ENCODE assay signal across 8 cellular contexts in the genomic region with DNA sequence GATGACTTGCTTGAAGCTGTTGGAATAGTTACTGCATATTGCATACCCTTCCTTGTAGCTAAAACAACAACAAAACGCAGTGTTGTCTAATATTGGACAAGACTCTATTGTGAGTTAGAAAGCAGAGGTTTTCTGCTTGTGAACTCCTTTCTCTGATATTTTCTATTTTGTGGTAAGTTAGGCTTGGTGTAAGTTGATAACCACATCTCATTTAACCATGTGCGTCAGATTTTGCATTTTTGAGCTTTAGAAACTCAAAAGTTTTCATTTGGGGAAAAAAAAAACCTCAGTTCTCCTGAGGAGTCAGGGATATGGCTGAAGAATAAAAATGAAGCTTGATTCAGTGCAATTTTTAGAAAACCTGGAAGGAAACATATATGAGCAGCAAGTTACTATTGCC. TPM values are rescaled to one million over a fixed set of nuclear protein-coding genes. Genes with fewer than 3 reads are reported as not detected.
DNase-seq lines count a peak whose midpoint lies in the region; ATAC-seq and TF ChIP-seq lines count a peak whose summit lies in the region.

No MANE protein-coding gene starts in this region.

- H3K27ac ChIP-seq in HL-60 (replicated peaks), result peak overlapping the region; percentile 98
- H3K27ac ChIP-seq in iPS-18a (ENCODE audit: low read length), result no peak overlapping the region

- TF ChIP-seq CTCF in HL-60 (IDR thresholded peaks at IDR 0.05; ENCODE audit: insufficient read depth, low read length), result no peak

- H3K9ac ChIP-seq in iPS-18a (ENCODE audit: low read length), result peak overlapping the region; percentile 100

- peaks cover 13 to 42% of the 10 kb centered on the region in 2 donors for H3K36me3 Mint-ChIP-seq in activated naive CD4-positive, alpha-beta T cell treated with anti-CD3 and anti-CD28 coated beads, Interleukin-2, amount 50 U/mL, for 72 hours
- peaks cover 15% of the 10 kb centered on the region for H3K36me3 Mint-ChIP-seq in stimulated activated memory B cell treated with anti-CD40 and anti-IgM and Interleukin-4, amounts not matched to agents 10 μg/mL and 1 μg/mL and 100 μg/mL, for 72 hours

- peaks cover 54% of the 10 kb centered on the region for H3K4me1 Mint-ChIP-seq in stimulated activated memory B cell treated with anti-CD40 and anti-IgM and Interleukin-4, amounts not matched to agents 10 μg/mL and 1 μg/mL and 100 μg/mL, for 72 hours

- DNase-seq in HL-60 (ENCODE audit: low read depth in 1 of 2, low spot score in 1 of 2), result no peak
- no peak for DNase-seq in activated naive CD4-positive, alpha-beta T cell treated with anti-CD3 and anti-CD28 coated beads, Interleukin-2, amount 50 U/mL, for 72 hours (ENCODE audit: low spot score in 2 of 2)
- DNase-seq in globus pallidus (ENCODE audit: low spot score), result no peak
- no peak for DNase-seq in stimulated activated CD4-positive, alpha-beta T cell treated with anti-CD3 and anti-CD28 coated beads, Interleukin-4, amount 100 ng/mL, for 24 hours
- DNase-seq in NCI-H510A treated with DMSO at 0.1 percent for 48 hours (lab: John Stamatoyannopoulos, UW), result no peak

- no peaks in the 10 kb centered on the region for H3K27me3 Mint-ChIP-seq in stimulated activated memory B cell treated with anti-CD40 and anti-IgM and Interleukin-4, amounts not matched to agents 10 μg/mL and 1 μg/mL and 100 μg/mL, for 72 hours

- H3K4me3 ChIP-seq in HL-60 (replicated peaks; ENCODE audit: insufficient read depth, low read length) (peak overlapping the region; percentile 85), iPS-18a (ENCODE audit: low read length) (peak overlapping the region; percentile 97)

- no peaks in the 10 kb centered on the region for H3K27me3 ChIP-seq in HL-60 (ENCODE audit: insufficient read depth, poor library complexity, severe bottlenecking)
- H3K27me3 ChIP-seq in iPS-18a (ENCODE audit: control insufficient read depth, insufficient read depth, low read length), result no peaks in the 10 kb centered on the region

- ATAC-seq in activated naive CD4-positive, alpha-beta T cell treated with anti-CD3 and anti-CD28 coated beads, Interleukin-2, amount 50 U/mL, for 72 hours, result no peak
- no peak for ATAC-seq in stimulated activated memory B cell treated with anti-CD40 and anti-IgM and Interleukin-4, amounts not matched to agents 10 μg/mL and 1 μg/mL and 100 μg/mL, for 72 hours
- no peak for ATAC-seq in HG03520 (IDR thresholded peaks at IDR 0.05; ENCODE audit: unreplicated experiment)

- H3K27ac Mint-ChIP-seq in activated naive CD4-positive, alpha-beta T cell treated with anti-CD3 and anti-CD28 coated beads, Interleukin-2, amount 50 U/mL, for 72 hours, result peak overlapping the region; percentile 98 to 100
- peak overlapping the region; percentile 99 for H3K27ac Mint-ChIP-seq in stimulated activated memory B cell treated with anti-CD40 and anti-IgM and Interleukin-4, amounts not matched to agents 10 μg/mL and 1 μg/mL and 100 μg/mL, for 72 hours

- H3K9me3 ChIP-seq in iPS-18a (ENCODE audit: control insufficient read depth, low read depth, low read length), result no peaks in the 10 kb centered on the region

- H3K4me3 Mint-ChIP-seq in stimulated activated memory B cell treated with anti-CD40 and anti-IgM and Interleukin-4, amounts not matched to agents 10 μg/mL and 1 μg/mL and 100 μg/mL, for 72 hours, result peak overlapping the region; percentile 90

- no peaks in the 10 kb centered on the region for H3K9me3 Mint-ChIP-seq in activated naive CD4-positive, alpha-beta T cell treated with anti-CD3 and anti-CD28 coated beads, Interleukin-2, amount 50 U/mL, for 72 hours
- no peaks in the 10 kb centered on the region for H3K9me3 Mint-ChIP-seq in stimulated activated memory B cell treated with anti-CD40 and anti-IgM and Interleukin-4, amounts not matched to agents 10 μg/mL and 1 μg/mL and 100 μg/mL, for 72 hours

- peaks cover 4% of the 10 kb centered on the region for H3K36me3 ChIP-seq in iPS-18a (ENCODE audit: control insufficient read depth, low read depth, low read length)

- H3K4me1 ChIP-seq in iPS-18a (ENCODE audit: control insufficient read depth, low read depth, low read length), result peaks cover 7% of the 10 kb centered on the region

RNA-seq across cellular contexts. Expression of gene ARIH1, which starts 1.5 kb away (rescaled TPM):
- total RNA-seq in activated naive CD4-positive, alpha-beta T cell treated with anti-CD3 and anti-CD28 coated beads, Interleukin-2, amount 50 U/mL, for 72 hours, result 100 to 1,000 TPM; 142 to 185 TPM
